In the genomic region with DNA sequence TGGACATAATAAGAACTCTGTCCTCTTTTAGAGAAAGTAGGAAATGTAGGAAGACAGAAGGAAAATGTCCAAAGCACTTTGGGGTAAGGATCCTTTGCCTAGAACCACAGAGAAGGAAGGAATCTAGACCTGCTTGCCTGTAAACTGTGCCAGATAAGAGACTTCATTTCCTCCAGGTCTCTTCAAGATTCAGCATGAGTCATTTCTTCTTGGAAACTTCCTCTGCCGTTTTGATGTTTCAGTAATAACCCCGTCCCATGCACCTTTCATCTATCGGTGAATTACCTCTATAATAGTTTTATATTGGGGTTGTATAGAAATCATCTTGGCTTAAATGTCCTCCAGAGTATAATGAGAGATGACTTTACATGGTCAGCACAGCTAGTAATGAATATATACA, we compare ENCODE assay signal across 16 cellular contexts.
"Had no signal": no experiment of that assay in that cellular context is flagged by ENCODE, and none has a peak within 500 bp of the region (broad histone marks: within the 10 kb centered on the region; RNA-seq: fewer than 3 reads in every experiment).

No MANE protein-coding gene starts in this region.

- DNase-seq: activated CD4-positive, alpha-beta T cell treated with anti-CD3 and anti-CD28 coated beads for 1 hour; activated CD8-positive, alpha-beta memory T cell treated with anti-CD3 and anti-CD28 coated beads for 24 hours; activated CD8-positive, alpha-beta memory T cell treated with anti-CD3 and anti-CD28 coated beads, Interleukin-2, amount 50 U/mL, for 48 hours; activated gamma-delta T cell; dermis blood vessel endothelial cell; effector memory CD4-positive, alpha-beta T cell; heart right ventricle; mesendoderm; natural killer cell; sigmoid colon; spleen; stimulated activated CD8-positive, alpha-beta memory T cell treated with anti-CD3 and anti-CD28 coated beads, Interleukin-4, amount 100 ng/mL, for 48 hours; stimulated activated naive CD4-positive, alpha-beta T cell; T1000; WERI-Rb-1 had no signal

- H3K4me3 ChIP-seq: ascending aorta, heart right ventricle, sigmoid colon, spleen had no signal

- ATAC-seq: heart right ventricle, natural killer cell had no signal
